Comparison of ENCODE assay signal across 1 cellular context in genomic region chr17:21214015-21214776, GRCh38.
TF ChIP-seq lines count a peak whose summit lies in the region.

Gene TMEM11 (minus strand): TSS chr17:21214161. CDS start chr17:21214152, 9 bp downstream.

TF ChIP-seq in H1, 55 proteins besides CTCF, POLR2A, EP300 and RAD21:
- TF ChIP-seq SIN3A (conservative IDR thresholded peaks at IDR 0.05 in 1 of 2, IDR thresholded peaks at IDR 0.05 in 1 of 2; ENCODE audit: low read depth in 1 of 2, low read length in 2 of 2), result peak; percentile 19 to 56; a peak in 1 of 4 replicates
- no peak for TF ChIP-seq SP2 (IDR thresholded peaks at IDR 0.05; ENCODE audit: low read length)
- TF ChIP-seq RNF2 (IDR thresholded peaks at IDR 0.05; ENCODE audit: borderline replicate concordance, low read depth, low read length, missing control alignments, poor library complexity, severe bottlenecking), result no peak
- 0 out of 2 replicates have a peak, but pooled peaks have one; percentile 27 for TF ChIP-seq TCF12 (IDR thresholded peaks at IDR 0.05; ENCODE audit: low read depth, low read length)
- TF ChIP-seq USF2 (IDR thresholded peaks at IDR 0.05; ENCODE audit: low read length), result no peak
- TF ChIP-seq ASH2L (IDR thresholded peaks at IDR 0.05; ENCODE audit: low read length), result peak; percentile 14
- no peak for TF ChIP-seq POU5F1 (IDR thresholded peaks at IDR 0.05; ENCODE audit: low read depth, low read length)
- TF ChIP-seq EZH2 (IDR thresholded peaks at IDR 0.05; ENCODE audit: low read depth, low read length, severe bottlenecking), result no peak
- no peak for TF ChIP-seq NRF1 (IDR thresholded peaks at IDR 0.05; ENCODE audit: low read depth, low read length)
- TF ChIP-seq CHD1 (IDR thresholded peaks at IDR 0.05; ENCODE audit: low read depth, low read length), result no peak
- TF ChIP-seq YY1 (IDR thresholded peaks at IDR 0.05; ENCODE audit: low read depth, low read length), result peak; percentile 97
- peak; percentile 73 for TF ChIP-seq KDM4A (IDR thresholded peaks at IDR 0.05; ENCODE audit: low read depth, low read length, severe bottlenecking)
- peak; percentile 93 for TF ChIP-seq SIX5 (IDR thresholded peaks at IDR 0.05; ENCODE audit: low read depth, low read length)
- TF ChIP-seq CHD2 (IDR thresholded peaks at IDR 0.05; ENCODE audit: low read length), result peak; percentile 94
- no peak for TF ChIP-seq GABPA (IDR thresholded peaks at IDR 0.05; ENCODE audit: borderline replicate concordance, insufficient read depth, low read length)
- peak; percentile 66 for TF ChIP-seq TAF7 (optimal IDR thresholded peaks at IDR 0.05; ENCODE audit: borderline replicate concordance, low read depth, low read length)
- no peak for TF ChIP-seq HDAC2 (IDR thresholded peaks at IDR 0.05; ENCODE audit: borderline replicate concordance in 1 of 2, low read depth in 2 of 2, low read length in 2 of 2)
- TF ChIP-seq SP1 (IDR thresholded peaks at IDR 0.05; ENCODE audit: low read depth, low read length), result 0 out of 2 replicates have a peak, but pooled peaks have one; percentile 38
- TF ChIP-seq RBBP5 (IDR thresholded peaks at IDR 0.05; ENCODE audit: borderline replicate concordance, low read depth, low read length), result no peak
- no peak for TF ChIP-seq CHD7 (IDR thresholded peaks at IDR 0.05; ENCODE audit: insufficient replicate concordance, low read length)
- TF ChIP-seq SRF (IDR thresholded peaks at IDR 0.05; ENCODE audit: low read depth, low read length), result no peak
- TF ChIP-seq E2F6 (IDR thresholded peaks at IDR 0.05), result no peak
- TF ChIP-seq HDAC6 (IDR thresholded peaks at IDR 0.05; ENCODE audit: low read depth, low read length), result no peak
- no peak for TF ChIP-seq KDM1A (IDR thresholded peaks at IDR 0.05; ENCODE audit: borderline replicate concordance, low read length)
- no peak for TF ChIP-seq SP4 (IDR thresholded peaks at IDR 0.05; ENCODE audit: low read length)
- TF ChIP-seq BCL11A (IDR thresholded peaks at IDR 0.05; ENCODE audit: low read depth in 2 of 2, low read length in 2 of 2), result no peak
- no peak for TF ChIP-seq RXRA (IDR thresholded peaks at IDR 0.05; ENCODE audit: insufficient read depth, low read depth, low read length)
- TF ChIP-seq POLR2AphosphoS5 (IDR thresholded peaks at IDR 0.05; ENCODE audit: low read depth, low read length), result peak; percentile 79
- no peak for TF ChIP-seq BACH1 (IDR thresholded peaks at IDR 0.05; ENCODE audit: low read length)
- peak; percentile 77 for TF ChIP-seq TBP (IDR thresholded peaks at IDR 0.05; ENCODE audit: low read depth, low read length)
- TF ChIP-seq CREB1 (IDR thresholded peaks at IDR 0.05), result peak; percentile 55; the same call in 1 of the 2 replicates
- no peak for TF ChIP-seq RFX5 (IDR thresholded peaks at IDR 0.05; ENCODE audit: borderline replicate concordance, low read depth, low read length)
- TF ChIP-seq ATF3 (IDR thresholded peaks at IDR 0.05; ENCODE audit: insufficient read depth, low read depth, low read length), result 0 out of 2 replicates have a peak, but pooled peaks have one; percentile 18
- no peak for TF ChIP-seq CEBPB (IDR thresholded peaks at IDR 0.05; ENCODE audit: low read depth, low read length)
- no peak for TF ChIP-seq ZNF274 (IDR thresholded peaks at IDR 0.05; ENCODE audit: borderline replicate concordance, extremely low read depth, low read length)
- TF ChIP-seq PHF8 (conservative IDR thresholded peaks at IDR 0.05; ENCODE audit: low read depth, low read length), result peak; percentile 86; the same call in 1 of the 2 replicates
- no peak for TF ChIP-seq CTBP2 (IDR thresholded peaks at IDR 0.05; ENCODE audit: borderline replicate concordance, insufficient read depth, insufficient read length, low read length)
- TF ChIP-seq TAF1 (IDR thresholded peaks at IDR 0.05; ENCODE audit: low read depth, low read length), result peak; percentile 95
- TF ChIP-seq KDM5A (IDR thresholded peaks at IDR 0.05; ENCODE audit: low read length), result peak; percentile 88
- no peak for TF ChIP-seq CBX5 (IDR thresholded peaks at IDR 0.05; ENCODE audit: low read depth, low read length)
- no peak for TF ChIP-seq SAP30 (IDR thresholded peaks at IDR 0.05; ENCODE audit: insufficient read depth, insufficient replicate concordance, low read length)
- TF ChIP-seq GTF2F1 (IDR thresholded peaks at IDR 0.05; ENCODE audit: borderline replicate concordance, low read depth, low read length), result no peak
- no peak for TF ChIP-seq ATF2 (IDR thresholded peaks at IDR 0.05; ENCODE audit: low read length)
- TF ChIP-seq SIRT6 (IDR thresholded peaks at IDR 0.05; ENCODE audit: low read length), result no peak
- no peak for TF ChIP-seq MAFK (IDR thresholded peaks at IDR 0.05; ENCODE audit: low read depth, low read length)
- TF ChIP-seq FOSL1 (IDR thresholded peaks at IDR 0.05; ENCODE audit: insufficient read depth, low read depth, low read length), result no peak
- TF ChIP-seq NANOG (IDR thresholded peaks at IDR 0.05; ENCODE audit: insufficient read depth, low read depth, low read length, poor library complexity, severe bottlenecking), result no peak
- no peak for TF ChIP-seq TEAD4 (IDR thresholded peaks at IDR 0.05; ENCODE audit: low read depth, low read length)
- TF ChIP-seq BRCA1 (IDR thresholded peaks at IDR 0.05; ENCODE audit: low read depth, low read length), result peak; percentile 61; the same call in 1 of the 2 replicates
- TF ChIP-seq CBX8 (IDR thresholded peaks at IDR 0.05; ENCODE audit: borderline replicate concordance, low read depth, low read length), result no peak
- no peak for TF ChIP-seq MAX (IDR thresholded peaks at IDR 0.05)
- TF ChIP-seq SUZ12 (IDR thresholded peaks at IDR 0.05; ENCODE audit: low read length), result no peak
- no peak for TF ChIP-seq JUN (IDR thresholded peaks at IDR 0.05; ENCODE audit: low read depth, low read length)
- no peak for TF ChIP-seq JUND (IDR thresholded peaks at IDR 0.05; ENCODE audit: low read length)
- no peak for TF ChIP-seq EGR1 (IDR thresholded peaks at IDR 0.05; ENCODE audit: borderline replicate concordance, low read depth, low read length)
